In genomic region chr17:60392042-60392844, GRCh38 we compare ENCODE assay signal across 8 cellular contexts. TPM values are rescaled to one million over a fixed set of nuclear protein-coding genes. Genes with fewer than 3 reads are reported as not detected.
DNase-seq lines count a peak whose midpoint lies in the region; ATAC-seq and TF ChIP-seq lines count a peak whose summit lies in the region.

USP32 (minus strand) TSS chr17:60392133; CDS start chr17:60391939, 194 bp downstream.

- TF ChIP-seq POLR2A in Raji (IDR thresholded peaks at IDR 0.05; ENCODE audit: insufficient read depth, low read depth, low read length), result peak; percentile 67

- H3K36me3 Mint-ChIP-seq in nephron progenitor cell (ENCODE audit: low read depth), result no peaks in the 10 kb centered on the region

- ATAC-seq in stimulated activated naive CD8-positive, alpha-beta T cell treated with anti-CD3 and anti-CD28 coated beads, Interleukin-15, amount 100 ng/mL, for 72 hours, result peak; percentile 93

- peak within 1 kb of the TSS; percentile 86 for H3K27ac Mint-ChIP-seq in nephron progenitor cell
- peak within 1 kb of the TSS; percentile 99 to 100 for H3K27ac Mint-ChIP-seq in stimulated activated naive CD8-positive, alpha-beta T cell treated with anti-CD3 and anti-CD28 coated beads, Interleukin-15, amount 100 ng/mL, for 72 hours

- H3K4me3 ChIP-seq in fibroblast of the aortic adventitia (ENCODE audit: low read depth, low read length), result peak within 1 kb of the TSS; percentile 97

- no peaks in the 10 kb centered on the region for H3K9me3 Mint-ChIP-seq in nephron progenitor cell
- H3K9me3 Mint-ChIP-seq in stimulated activated naive CD8-positive, alpha-beta T cell treated with anti-CD3 and anti-CD28 coated beads, Interleukin-15, amount 100 ng/mL, for 72 hours, result no peaks in the 10 kb centered on the region

- peaks cover 39% of the 10 kb centered on the region for H3K4me1 Mint-ChIP-seq in nephron progenitor cell
- peaks cover 58% of the 10 kb centered on the region for H3K4me1 Mint-ChIP-seq in stimulated activated naive CD8-positive, alpha-beta T cell treated with anti-CD3 and anti-CD28 coated beads, Interleukin-15, amount 100 ng/mL, for 72 hours

- H3K4me3 Mint-ChIP-seq in nephron progenitor cell, result peak within 1 kb of the TSS; percentile 94
- peak within 1 kb of the TSS; percentile 94 to 98 for H3K4me3 Mint-ChIP-seq in stimulated activated naive CD8-positive, alpha-beta T cell treated with anti-CD3 and anti-CD28 coated beads, Interleukin-15, amount 100 ng/mL, for 72 hours

- peak; percentile 98 for DNase-seq in ELF-1 (ENCODE audit: low read depth, low spot score)
- DNase-seq in GOT3 (lab: John Stamatoyannopoulos, UW), result peak; percentile 93
- DNase-seq in LoVo (ENCODE audit: low spot score), result peak; percentile 95
- peak; percentile 98 for DNase-seq in activated effector memory CD4-positive, alpha-beta T cell treated with Interleukin-2 at 50 U/mL for 16 hours
- peak; percentile 98 for DNase-seq in fibroblast of the aortic adventitia (ENCODE audit: low read depth)
- peak; percentile 99 for DNase-seq in nephron progenitor cell
- peak; percentile 96 to 98 for DNase-seq in stimulated activated naive CD8-positive, alpha-beta T cell treated with anti-CD3 and anti-CD28 coated beads, Interleukin-15, amount 100 ng/mL, for 72 hours

- H3K27me3 Mint-ChIP-seq in nephron progenitor cell (ENCODE audit: low read depth, poor library complexity), result no peaks in the 10 kb centered on the region
- H3K27me3 Mint-ChIP-seq in stimulated activated naive CD8-positive, alpha-beta T cell treated with anti-CD3 and anti-CD28 coated beads, Interleukin-15, amount 100 ng/mL, for 72 hours, result no peaks in the 10 kb centered on the region

- peak; percentile 37 for TF ChIP-seq CTCF in fibroblast of the aortic adventitia (IDR thresholded peaks at IDR 0.05; ENCODE audit: insufficient read depth, low read length)
- TF ChIP-seq CTCF in nephron progenitor cell (IDR thresholded peaks at IDR 0.05), result no peak

RNA-seq across cellular contexts. Expression of gene USP32, which starts in this region (rescaled TPM):
- total RNA-seq in fibroblast of the aortic adventitia (ENCODE audit: low replicate concordance), result 59.1 and 73.2 TPM in 2 replicates

Comparison
In these comparisons a context has a peak if more than half of its experiments do, and no peak if none do; other contexts are left out.
1. Peak in every context shown above with its lines: DNase-seq, ATAC-seq and H3K4me3 ChIP-seq.